1 cellular context compared by ENCODE assay signal in the genomic region with DNA sequence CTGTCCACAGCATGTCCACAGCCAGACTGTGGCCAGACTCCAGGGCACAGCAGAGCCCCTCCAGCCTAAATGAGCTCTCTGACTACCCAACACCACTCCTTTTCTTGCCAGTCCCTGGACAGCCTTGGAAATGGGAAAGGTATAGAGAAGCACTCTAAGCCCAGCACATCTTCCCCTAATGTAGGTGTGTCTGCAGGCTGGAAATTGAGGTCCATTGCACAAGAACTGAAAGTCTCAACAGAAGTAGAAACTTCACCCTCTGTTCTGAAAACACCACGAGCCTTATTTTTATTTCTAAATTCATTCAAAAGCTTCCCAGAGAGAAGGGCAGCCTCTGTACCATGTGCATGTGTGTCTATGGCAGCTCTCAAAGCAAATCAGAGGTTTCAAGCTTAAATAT.
TF ChIP-seq lines count a peak whose summit lies in the region.

No MANE protein-coding gene starts in this region.

TF ChIP-seq in GM12878, 131 proteins besides CTCF, POLR2A, EP300 and RAD21:
- no peak for TF ChIP-seq SMC3 (IDR thresholded peaks at IDR 0.05; ENCODE audit: borderline replicate concordance, low read length)
- TF ChIP-seq STAT1 (conservative IDR thresholded peaks at IDR 0.05), result no peak
- TF ChIP-seq FOXM1 (IDR thresholded peaks at IDR 0.05; ENCODE audit: low read depth, low read length), result no peak
- TF ChIP-seq YBX1 (IDR thresholded peaks at IDR 0.05), result no peak
- no peak for TF ChIP-seq ZNF207 (IDR thresholded peaks at IDR 0.05; ENCODE audit: borderline replicate concordance)
- no peak for TF ChIP-seq CHD2 (IDR thresholded peaks at IDR 0.05; ENCODE audit: borderline replicate concordance, low read depth, low read length)
- no peak for TF ChIP-seq NR2F1 (conservative IDR thresholded peaks at IDR 0.05)
- no peak for TF ChIP-seq KAT2A (conservative IDR thresholded peaks at IDR 0.05; ENCODE audit: control insufficient read depth, low read depth, low read length)
- TF ChIP-seq, protein P1, sequence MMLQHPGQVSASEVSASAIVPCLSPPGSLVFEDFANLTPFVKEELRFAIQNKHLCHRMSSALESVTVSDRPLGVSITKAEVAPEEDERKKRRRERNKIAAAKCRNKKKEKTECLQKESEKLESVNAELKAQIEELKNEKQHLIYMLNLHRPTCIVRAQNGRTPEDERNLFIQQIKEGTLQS (IDR thresholded peaks at IDR 0.05; ENCODE audit: borderline replicate concordance, extremely low read depth, low read depth, low read length), result no peak
- no peak for TF ChIP-seq ATF7 (IDR thresholded peaks at IDR 0.05; ENCODE audit: low read depth)
- no peak for TF ChIP-seq PML (IDR thresholded peaks at IDR 0.05; ENCODE audit: low read length)
- TF ChIP-seq, protein P2, sequence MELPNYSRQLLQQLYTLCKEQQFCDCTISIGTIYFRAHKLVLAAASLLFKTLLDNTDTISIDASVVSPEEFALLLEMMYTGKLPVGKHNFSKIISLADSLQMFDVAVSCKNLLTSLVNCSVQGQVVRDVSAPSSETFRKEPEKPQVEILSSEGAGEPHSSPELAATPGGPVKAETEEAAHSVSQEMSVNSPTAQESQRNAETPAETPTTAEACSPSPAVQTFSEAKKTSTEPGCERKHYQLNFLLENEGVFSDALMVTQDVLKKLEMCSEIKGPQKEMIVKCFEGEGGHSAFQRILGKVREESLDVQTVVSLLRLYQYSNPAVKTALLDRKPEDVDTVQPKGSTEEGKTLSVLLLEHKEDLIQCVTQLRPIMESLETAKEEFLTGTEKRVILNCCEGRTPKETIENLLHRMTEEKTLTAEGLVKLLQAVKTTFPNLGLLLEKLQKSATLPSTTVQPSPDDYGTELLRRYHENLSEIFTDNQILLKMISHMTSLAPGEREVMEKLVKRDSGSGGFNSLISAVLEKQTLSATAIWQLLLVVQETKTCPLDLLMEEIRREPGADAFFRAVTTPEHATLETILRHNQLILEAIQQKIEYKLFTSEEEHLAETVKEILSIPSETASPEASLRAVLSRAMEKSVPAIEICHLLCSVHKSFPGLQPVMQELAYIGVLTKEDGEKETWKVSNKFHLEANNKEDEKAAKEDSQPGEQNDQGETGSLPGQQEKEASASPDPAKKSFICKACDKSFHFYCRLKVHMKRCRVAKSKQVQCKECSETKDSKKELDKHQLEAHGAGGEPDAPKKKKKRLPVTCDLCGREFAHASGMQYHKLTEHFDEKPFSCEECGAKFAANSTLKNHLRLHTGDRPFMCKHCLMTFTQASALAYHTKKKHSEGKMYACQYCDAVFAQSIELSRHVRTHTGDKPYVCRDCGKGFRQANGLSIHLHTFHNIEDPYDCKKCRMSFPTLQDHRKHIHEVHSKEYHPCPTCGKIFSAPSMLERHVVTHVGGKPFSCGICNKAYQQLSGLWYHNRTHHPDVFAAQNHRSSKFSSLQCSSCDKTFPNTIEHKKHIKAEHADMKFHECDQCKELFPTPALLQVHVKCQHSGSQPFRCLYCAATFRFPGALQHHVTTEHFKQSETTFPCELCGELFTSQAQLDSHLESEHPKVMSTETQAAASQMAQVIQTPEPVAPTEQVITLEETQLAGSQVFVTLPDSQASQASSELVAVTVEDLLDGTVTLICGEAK (IDR thresholded peaks at IDR 0.05; ENCODE audit: borderline replicate concordance), result no peak
- no peak for TF ChIP-seq SRF (IDR thresholded peaks at IDR 0.05; ENCODE audit: low read depth in 2 of 2, low read length in 2 of 2)
- no peak for TF ChIP-seq GATAD2B (conservative IDR thresholded peaks at IDR 0.05; ENCODE audit: low read depth)
- TF ChIP-seq, protein P3, sequence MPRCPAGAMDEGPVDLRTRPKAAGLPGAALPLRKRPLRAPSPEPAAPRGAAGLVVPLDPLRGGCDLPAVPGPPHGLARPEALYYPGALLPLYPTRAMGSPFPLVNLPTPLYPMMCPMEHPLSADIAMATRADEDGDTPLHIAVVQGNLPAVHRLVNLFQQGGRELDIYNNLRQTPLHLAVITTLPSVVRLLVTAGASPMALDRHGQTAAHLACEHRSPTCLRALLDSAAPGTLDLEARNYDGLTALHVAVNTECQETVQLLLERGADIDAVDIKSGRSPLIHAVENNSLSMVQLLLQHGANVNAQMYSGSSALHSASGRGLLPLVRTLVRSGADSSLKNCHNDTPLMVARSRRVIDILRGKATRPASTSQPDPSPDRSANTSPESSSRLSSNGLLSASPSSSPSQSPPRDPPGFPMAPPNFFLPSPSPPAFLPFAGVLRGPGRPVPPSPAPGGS (IDR thresholded peaks at IDR 0.05; ENCODE audit: borderline replicate concordance, insufficient read depth, low read depth, low read length, poor library complexity, severe bottlenecking), result no peak
- TF ChIP-seq CREB1 (IDR thresholded peaks at IDR 0.05; ENCODE audit: low read depth), result no peak
- TF ChIP-seq RUNX3 (IDR thresholded peaks at IDR 0.05; ENCODE audit: low read length), result no peak
- TF ChIP-seq CBX3 (IDR thresholded peaks at IDR 0.05; ENCODE audit: borderline replicate concordance, low read depth), result no peak
- TF ChIP-seq, protein P4, sequence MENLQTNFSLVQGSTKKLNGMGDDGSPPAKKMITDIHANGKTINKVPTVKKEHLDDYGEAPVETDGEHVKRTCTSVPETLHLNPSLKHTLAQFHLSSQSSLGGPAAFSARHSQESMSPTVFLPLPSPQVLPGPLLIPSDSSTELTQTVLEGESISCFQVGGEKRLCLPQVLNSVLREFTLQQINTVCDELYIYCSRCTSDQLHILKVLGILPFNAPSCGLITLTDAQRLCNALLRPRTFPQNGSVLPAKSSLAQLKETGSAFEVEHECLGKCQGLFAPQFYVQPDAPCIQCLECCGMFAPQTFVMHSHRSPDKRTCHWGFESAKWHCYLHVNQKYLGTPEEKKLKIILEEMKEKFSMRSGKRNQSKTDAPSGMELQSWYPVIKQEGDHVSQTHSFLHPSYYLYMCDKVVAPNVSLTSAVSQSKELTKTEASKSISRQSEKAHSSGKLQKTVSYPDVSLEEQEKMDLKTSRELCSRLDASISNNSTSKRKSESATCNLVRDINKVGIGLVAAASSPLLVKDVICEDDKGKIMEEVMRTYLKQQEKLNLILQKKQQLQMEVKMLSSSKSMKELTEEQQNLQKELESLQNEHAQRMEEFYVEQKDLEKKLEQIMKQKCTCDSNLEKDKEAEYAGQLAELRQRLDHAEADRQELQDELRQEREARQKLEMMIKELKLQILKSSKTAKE (IDR thresholded peaks at IDR 0.05; ENCODE audit: low read depth, poor library complexity, severe bottlenecking), result no peak
- TF ChIP-seq HDAC2 (IDR thresholded peaks at IDR 0.05), result no peak
